8 cellular contexts compared by ENCODE assay signal in the genomic region with DNA sequence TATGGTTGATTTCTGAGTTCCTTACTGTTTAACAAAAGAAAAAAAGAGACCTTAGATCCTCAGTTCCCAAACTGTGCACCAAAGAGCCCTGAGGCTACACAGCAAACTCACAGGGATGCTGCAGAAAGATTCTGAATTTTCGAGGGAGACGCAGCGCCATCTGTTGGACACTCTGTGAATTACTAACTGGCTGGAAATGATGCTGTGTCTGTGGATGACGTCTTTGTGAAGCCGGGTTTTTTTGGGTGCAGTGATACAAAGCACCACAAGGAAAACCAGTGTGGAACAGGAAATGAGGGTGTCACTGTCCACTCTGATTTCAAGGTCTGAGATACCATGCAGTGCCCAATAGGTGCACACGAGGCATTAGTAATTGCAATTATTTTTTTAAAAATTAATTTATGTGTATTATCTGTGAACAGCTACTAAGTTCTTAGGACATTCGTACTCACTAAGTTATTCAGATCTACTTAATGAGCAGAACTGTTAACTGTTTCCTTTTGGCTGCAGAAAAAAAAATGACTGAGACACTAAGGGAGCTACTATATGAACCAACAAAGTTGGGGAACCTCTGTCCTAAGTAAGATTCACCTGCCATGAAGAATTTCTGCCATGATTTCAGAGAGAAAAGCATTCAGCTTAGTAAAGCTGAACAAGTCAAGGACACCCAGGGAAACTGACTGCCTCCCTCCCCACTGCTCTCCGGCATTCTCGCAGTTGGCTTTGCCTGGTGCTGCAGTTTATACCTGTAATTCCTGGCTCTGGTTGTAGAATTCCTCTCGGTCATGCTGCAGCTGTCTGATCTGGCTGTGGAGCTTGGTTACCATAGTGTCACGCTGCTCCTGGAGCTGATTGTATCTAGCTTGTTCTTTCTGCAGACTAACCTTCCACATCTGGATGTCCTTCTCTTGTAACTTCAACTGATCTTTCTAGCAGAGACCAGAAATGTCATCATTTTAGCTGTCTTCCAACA. TPM values are rescaled to one million over a fixed set of nuclear protein-coding genes. Genes with fewer than 3 reads are reported as not detected.
DNase-seq lines count a peak whose midpoint lies in the region; ATAC-seq and TF ChIP-seq lines count a peak whose summit lies in the region.
"Had no signal": no experiment of that assay in that cellular context is flagged by ENCODE, and none has a peak within 500 bp of the region (broad histone marks: within the 10 kb centered on the region; RNA-seq: fewer than 3 reads in every experiment).

No MANE protein-coding gene starts in this region.

- H3K27ac ChIP-seq in RWPE2 (ENCODE audit: poor library complexity, severe bottlenecking) (no peak overlapping the region), osteoblast (ENCODE audit: low read depth, low read length) (no peak overlapping the region), thyroid gland (no peak overlapping the region)

- H3K4me2 ChIP-seq in osteoblast (ENCODE audit: insufficient read depth, low read length) = no peak overlapping the region

- H3K36me3 Mint-ChIP-seq in activated T-helper 17 cell treated with anti-CD3 and anti-CD28 coated beads, Interleukin-2, amount 50 U/mL, for 72 hours (ENCODE audit: low read depth) = peaks cover 82% of the 10 kb centered on the region

- DNase-seq in Jurkat, Clone E6-1 (ENCODE audit: low read depth, low spot score) = peak; percentile 89
- DNase-seq in RWPE2 (ENCODE audit: low spot score) (no peak), fibroblast of villous mesenchyme (ENCODE audit: low read depth) (peak; percentile 84), osteoblast (ENCODE audit: insufficient read length, low spot score, missing footprints) (peak; percentile 91), thyroid gland (peak; percentile 70 to 71)

- H3K4me1 ChIP-seq in RWPE2 (ENCODE audit: insufficient read depth, poor library complexity, severe bottlenecking) (no peaks in the 10 kb centered on the region), osteoblast (ENCODE audit: insufficient read depth, low read length) (no peaks in the 10 kb centered on the region), thyroid gland (no peaks in the 10 kb centered on the region)

- WGBS in thyroid gland, 2 donors = 47 to 51% methylated on average over 11 of the region's 11 CpGs

- TF ChIP-seq CTCF in GM12801 (IDR thresholded peaks at IDR 0.05; ENCODE audit: extremely low read depth, insufficient read length) = peak; percentile 54
- TF ChIP-seq CTCF in RWPE2 (IDR thresholded peaks at IDR 0.05; ENCODE audit: poor library complexity, severe bottlenecking) = peak; percentile 93
- peak; percentile 91 for TF ChIP-seq CTCF in fibroblast of villous mesenchyme (IDR thresholded peaks at IDR 0.05; ENCODE audit: insufficient read depth, low read depth, low read length)
- TF ChIP-seq CTCF in osteoblast (IDR thresholded peaks at IDR 0.05; ENCODE audit: extremely low read depth, low read depth, low read length) = peak; percentile 99
- TF ChIP-seq CTCF in thyroid gland (IDR thresholded peaks at IDR 0.05) = peak; percentile 83 to 96 (median 86)

- intact Hi-C loops in thyroid gland (cut with DNase I) = no loop called here

- peak; percentile 85 for ATAC-seq in RWPE2 (ENCODE audit: low read depth)
- peak; percentile 94 for ATAC-seq in activated T-helper 17 cell treated with anti-CD3 and anti-CD28 coated beads, Interleukin-2, amount 50 U/mL, for 72 hours (replicated peaks)

- H3K36me3 ChIP-seq in RWPE2 (ENCODE audit: low read depth) = peaks cover 49% of the 10 kb centered on the region
- peaks cover 63% of the 10 kb centered on the region for H3K36me3 ChIP-seq in osteoblast (ENCODE audit: insufficient read depth, low read length)
- peaks cover 50 to 53% of the 10 kb centered on the region in 2 donors for H3K36me3 ChIP-seq in thyroid gland

- no peak overlapping the region for H2AFZ ChIP-seq in osteoblast (ENCODE audit: low read length)

- H3K27me3 ChIP-seq in RWPE2 (ENCODE audit: insufficient read depth, poor library complexity, severe bottlenecking) = no peaks in the 10 kb centered on the region
- no peaks in the 10 kb centered on the region for H3K27me3 ChIP-seq in osteoblast (ENCODE audit: insufficient read depth, low read length)
- no peaks in the 10 kb centered on the region for H3K27me3 ChIP-seq in thyroid gland

- TF ChIP-seq POLR2A in thyroid gland (IDR thresholded peaks at IDR 0.05) = no peak

- no peak overlapping the region for H3K4me3 Mint-ChIP-seq in activated T-helper 17 cell treated with anti-CD3 and anti-CD28 coated beads, Interleukin-2, amount 50 U/mL, for 72 hours
- H3K4me3 Mint-ChIP-seq: stimulated activated naive CD8-positive, alpha-beta T cell treated with anti-CD3 and anti-CD28 coated beads, Interleukin-15, Interleukin-2, amounts not matched to agents 100 ng/mL and 50 ng/mL, for 24 hours had no signal

- no peaks in the 10 kb centered on the region for H3K9me3 ChIP-seq in RWPE2 (ENCODE audit: severe bottlenecking)
- no peaks in the 10 kb centered on the region for H3K9me3 ChIP-seq in osteoblast (ENCODE audit: low read depth, low read length)
- no peaks in the 10 kb centered on the region for H3K9me3 ChIP-seq in thyroid gland

- no peaks in the 10 kb centered on the region for H4K20me1 ChIP-seq in osteoblast (ENCODE audit: insufficient read depth, low read length)

- H3K4me3 ChIP-seq in Jurkat, Clone E6-1 (ENCODE audit: low read length) = no peak overlapping the region
- H3K4me3 ChIP-seq in RWPE2 (ENCODE audit: severe bottlenecking) (no peak overlapping the region), fibroblast of villous mesenchyme (ENCODE audit: low read depth, low read length) (no peak overlapping the region), osteoblast (ENCODE audit: insufficient read depth, low read length) (no peak overlapping the region), thyroid gland (replicated peaks in 1 of 3) (no peak overlapping the region)

- H3K79me2 ChIP-seq in osteoblast (ENCODE audit: insufficient read depth, low read length) = no peaks in the 10 kb centered on the region

- no peaks in the 10 kb centered on the region for H3K27me3 Mint-ChIP-seq in activated T-helper 17 cell treated with anti-CD3 and anti-CD28 coated beads, Interleukin-2, amount 50 U/mL, for 72 hours
- H3K27me3 Mint-ChIP-seq: stimulated activated naive CD8-positive, alpha-beta T cell treated with anti-CD3 and anti-CD28 coated beads, Interleukin-15, Interleukin-2, amounts not matched to agents 100 ng/mL and 50 ng/mL, for 24 hours had no signal

- no peak overlapping the region for H3K27ac Mint-ChIP-seq in activated T-helper 17 cell treated with anti-CD3 and anti-CD28 coated beads, Interleukin-2, amount 50 U/mL, for 72 hours

- no peaks in the 10 kb centered on the region for H3K4me1 Mint-ChIP-seq in activated T-helper 17 cell treated with anti-CD3 and anti-CD28 coated beads, Interleukin-2, amount 50 U/mL, for 72 hours

- H3K9me3 Mint-ChIP-seq in activated T-helper 17 cell treated with anti-CD3 and anti-CD28 coated beads, Interleukin-2, amount 50 U/mL, for 72 hours = no peaks in the 10 kb centered on the region
- H3K9me3 Mint-ChIP-seq: stimulated activated naive CD8-positive, alpha-beta T cell treated with anti-CD3 and anti-CD28 coated beads, Interleukin-15, Interleukin-2, amounts not matched to agents 100 ng/mL and 50 ng/mL, for 24 hours had no signal

RNA-seq across cellular contexts. Expression of a gene that starts 23.4 kb away (rescaled TPM):
- 28.5 TPM for polyA plus RNA-seq in Jurkat, Clone E6-1 (2012; ENCODE audit: insufficient read depth, insufficient read length)
- 1 to 10 TPM in 1 of 2 donors, under 1 TPM in 1; 0.95 to 1.3 TPM for total RNA-seq in activated T-helper 17 cell treated with anti-CD3 and anti-CD28 coated beads, Interleukin-2, amount 50 U/mL, for 72 hours
- total RNA-seq in fibroblast of villous mesenchyme (2.2 and 2.6 TPM in 2 replicates), osteoblast (3.6 and 4.4 TPM in 2 replicates), thyroid gland (10 to 100 TPM; 14.6 to 22.3 (median 19.0) TPM)

RNA-seq across cellular contexts. Expression of a gene that starts 24.1 kb away (rescaled TPM):
- polyA plus RNA-seq in Jurkat, Clone E6-1 (2012; ENCODE audit: insufficient read depth, insufficient read length) = 1.3 TPM
- under 1 TPM in 1 of 2 donors, not detected in 1; 0.66 TPM for total RNA-seq in activated T-helper 17 cell treated with anti-CD3 and anti-CD28 coated beads, Interleukin-2, amount 50 U/mL, for 72 hours
- 0.32 TPM in 1 of 2 replicates, not detected in the other for total RNA-seq in fibroblast of villous mesenchyme
- 0.59 and 1.1 TPM in 2 replicates for total RNA-seq in osteoblast
- total RNA-seq in thyroid gland = 1 to 10 TPM; 5.4 to 9.9 (median 8.0) TPM

RNA-seq across cellular contexts. Expression of a gene that starts 42.3 kb away (rescaled TPM):
- 18.7 TPM for polyA plus RNA-seq in Jurkat, Clone E6-1 (2012; ENCODE audit: insufficient read depth, insufficient read length)
- total RNA-seq in activated T-helper 17 cell treated with anti-CD3 and anti-CD28 coated beads, Interleukin-2, amount 50 U/mL, for 72 hours = 10 to 100 TPM; 31.2 to 45.4 TPM
- 51.9 and 65.2 TPM in 2 replicates for total RNA-seq in fibroblast of villous mesenchyme
- 68.4 and 81.3 TPM in 2 replicates for total RNA-seq in osteoblast
- total RNA-seq in thyroid gland = 100 to 1,000 TPM in 1 of 4 donors, 10 to 100 TPM in 3; 52.7 to 114 (median 66.7) TPM
